8 cellular contexts compared by ENCODE assay signal in the genomic region with DNA sequence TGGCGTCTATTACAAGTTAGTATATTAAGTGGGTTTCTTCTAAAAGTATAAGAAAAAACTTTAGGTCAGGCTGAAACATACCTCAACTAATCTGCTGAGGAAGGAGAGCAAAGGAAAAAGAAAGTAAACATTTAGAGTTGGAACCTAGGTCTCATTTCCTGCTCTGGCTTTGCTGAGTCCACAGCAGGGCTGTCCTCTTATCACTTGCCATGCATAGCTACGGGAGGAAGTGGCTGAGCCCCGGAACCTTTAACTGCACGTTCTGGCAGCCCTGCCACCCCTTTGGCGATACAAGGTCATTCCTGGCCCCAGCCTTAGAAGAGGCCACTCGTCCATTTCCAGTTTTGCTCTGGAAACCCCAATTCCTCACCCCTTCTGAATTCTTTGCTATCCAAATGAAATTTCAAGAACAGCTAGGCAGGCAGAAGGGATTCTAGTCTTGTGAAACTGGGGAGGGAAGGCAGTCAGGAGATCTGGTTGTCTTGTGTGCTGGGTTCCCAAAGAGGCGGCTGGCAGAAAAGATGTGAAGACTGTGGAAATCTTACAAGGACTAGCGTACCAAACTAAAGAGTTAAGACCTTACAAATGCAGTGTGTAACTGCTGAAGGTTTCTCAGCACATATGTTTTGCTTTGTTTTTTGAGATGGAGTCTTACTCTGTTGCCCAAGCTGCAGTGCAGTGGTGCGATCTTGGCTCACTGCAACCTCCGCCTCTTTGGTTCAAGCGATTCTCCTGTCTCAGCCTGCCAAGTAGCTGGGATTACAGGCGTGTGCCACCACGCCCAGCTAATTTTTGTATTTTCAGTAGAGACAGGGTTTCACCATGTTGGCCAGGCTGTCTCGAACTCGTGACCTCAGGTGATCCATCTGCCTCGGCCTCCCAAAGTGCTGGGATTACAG. TPM values are rescaled to one million over a fixed set of nuclear protein-coding genes. Genes with fewer than 3 reads are reported as not detected.
DNase-seq lines count a peak whose midpoint lies in the region; ATAC-seq and TF ChIP-seq lines count a peak whose summit lies in the region.

No MANE protein-coding gene starts in this region.

- H3K4me3 ChIP-seq in PC-3 (ENCODE audit: low read length) (no peak overlapping the region), brain microvascular endothelial cell (ENCODE audit: low read depth, low read length) (no peak overlapping the region)

- peak overlapping the region; percentile 56 for H3K27ac Mint-ChIP-seq in mesothelial cell of epicardium

- H3K4me1 ChIP-seq in PC-3 (ENCODE audit: insufficient read depth, low read length), result peaks cover 10% of the 10 kb centered on the region

- in situ Hi-C loops in brain microvascular endothelial cell (cut with HindIII; ENCODE audit: low pct_ligation_motif_present, low sequenced_read_pairs), result no loop called here

- H4K20me1 ChIP-seq in PC-3 (ENCODE audit: low read length), result no peaks in the 10 kb centered on the region

- DNase-seq in PC-3 (no peak), brain microvascular endothelial cell (no peak), mesothelial cell of epicardium (ENCODE audit: low spot score in 2 of 2, unreplicated experiment in 2 of 2) (no peak), NCI-H1417 (lab: John Stamatoyannopoulos, UW) (no peak), cerebellar cortex (ENCODE audit: low spot score) (no peak), GOT3 (lab: John Stamatoyannopoulos, UW) (no peak)

- H3K9me3 ChIP-seq in PC-3 (ENCODE audit: low read length), result no peaks in the 10 kb centered on the region

- H3K79me2 ChIP-seq in PC-3 (ENCODE audit: low read length), result no peaks in the 10 kb centered on the region

- H3K27me3 ChIP-seq in PC-3 (ENCODE audit: low read length), result no peaks in the 10 kb centered on the region
- H3K27me3 ChIP-seq in brain microvascular endothelial cell (replicated peaks), result no peaks in the 10 kb centered on the region

- peak overlapping the region; percentile 28 for H3K4me3 Mint-ChIP-seq in mesothelial cell of epicardium

- CTCF ChIA-PET in PC-3 (lab: Charles Lee), result interaction anchor here (0.6 to 3.1 kb wide), 2 partner anchors 20 to 216 kb away, joined by 3 to 13 read pairs; partner anchors contain the start of gene WIPI1

- intact Hi-C loops in PC-3 (cut with micrococcal nuclease), result loop anchor here (2.0 kb wide), 2 partner anchors 19 to 25 kb away; partner anchors contain the start of gene WIPI1

- H3K36me3 Mint-ChIP-seq in mesothelial cell of epicardium, result peaks cover 3% of the 10 kb centered on the region

- H3K27ac ChIP-seq in PC-3 (ENCODE audit: low read length) (no peak overlapping the region), brain microvascular endothelial cell (peak overlapping the region; percentile 39)

- POLR2A ChIA-PET in PC-3 (lab: Charles Lee; ENCODE audit: unreplicated experiment), result no interaction called here

- H3K27me3 Mint-ChIP-seq in mesothelial cell of epicardium (ENCODE audit: low read depth), result no peaks in the 10 kb centered on the region

- TF ChIP-seq CTCF in PC-3 (conservative IDR thresholded peaks at IDR 0.05; ENCODE audit: low read depth, low read length) (no peak), brain microvascular endothelial cell (IDR thresholded peaks at IDR 0.05; ENCODE audit: low read depth, low read length, missing control alignments) (no peak), mesothelial cell of epicardium (IDR thresholded peaks at IDR 0.05; ENCODE audit: unreplicated experiment) (no peak)

- H3K36me3 ChIP-seq in PC-3 (ENCODE audit: low read depth, low read length) (no peaks in the 10 kb centered on the region), brain microvascular endothelial cell (replicated peaks) (peaks cover 36% of the 10 kb centered on the region)

- ATAC-seq in GM18870 (IDR thresholded peaks at IDR 0.05; ENCODE audit: unreplicated experiment) (peak; percentile 59), HG02840 (IDR thresholded peaks at IDR 0.05; ENCODE audit: low FRiP score, unreplicated experiment) (peak; percentile 63), PC-3 (peak; percentile 59)

- no peaks in the 10 kb centered on the region for H3K9me2 ChIP-seq in PC-3 (replicated peaks; ENCODE audit: low read length)

- no peaks in the 10 kb centered on the region for H3K9me3 Mint-ChIP-seq in mesothelial cell of epicardium

- H3K4me1 Mint-ChIP-seq in mesothelial cell of epicardium, result peaks cover 17% of the 10 kb centered on the region

- 0 out of 2 replicates have a peak overlapping the region, but pooled peaks have one; percentile 20 for H2AFZ ChIP-seq in PC-3 (ENCODE audit: low read length)

- H3F3A ChIP-seq in PC-3 (ENCODE audit: low read length, unreplicated experiment), result no peaks in the 10 kb centered on the region

- H3K4me2 ChIP-seq in PC-3 (ENCODE audit: low read length), result peak overlapping the region; percentile 9; the same call in 1 of the 2 replicates

- no TSS peak for BruUV-seq in PC-3 (replicated peaks; lab: Mats Ljungman, UMichigan)

- no peak overlapping the region for H3K9ac ChIP-seq in PC-3 (ENCODE audit: low read length)

RNA-seq across cellular contexts. Expression of gene WIPI1, which starts 19.1 kb away (rescaled TPM):
- total RNA-seq in PC-3 (2014; rRNA removed) (19.6 and 20.2 TPM in 2 replicates), mesothelial cell of epicardium (27.2 to 31.7 TPM (median 28.4 TPM) in 3 replicates)
